16 cellular contexts compared by ENCODE assay signal in the genomic region with DNA sequence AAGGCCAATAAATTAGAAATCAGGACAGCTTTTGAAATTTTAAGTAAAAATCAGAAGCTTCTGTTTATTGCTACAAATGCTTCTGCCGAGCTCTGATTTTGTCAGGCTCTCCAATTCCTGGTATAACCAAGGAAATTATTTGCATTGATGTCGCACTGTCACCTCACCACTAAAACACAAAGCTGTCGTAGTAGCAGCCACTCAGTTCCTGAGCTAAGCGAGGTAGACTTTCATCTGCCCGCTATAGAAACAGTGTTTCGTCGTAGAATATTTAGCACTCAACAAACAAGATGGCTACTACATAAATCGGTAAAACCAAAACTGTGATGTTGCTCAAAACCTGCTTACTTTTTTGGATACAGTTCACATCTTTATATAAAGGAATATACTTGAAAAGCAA.
A peak's percentile ranks its signal among the peaks of the same experiment; 100 is the strongest.
DNase-seq lines count a peak whose midpoint lies in the region; TF ChIP-seq lines count a peak whose summit lies in the region.
"Had no signal": no experiment of that assay in that cellular context is flagged by ENCODE, and none has a peak within 500 bp of the region (broad histone marks: within the 10 kb centered on the region; RNA-seq: fewer than 3 reads in every experiment).

No MANE protein-coding gene starts in this region.

- DNase-seq in stimulated activated naive CD4-positive, alpha-beta T cell treated with Interleukin-2 at 50 U/mL for 16 hours (lab: John Stamatoyannopoulos, UW): peak; percentile 12
- no peak for DNase-seq in stimulated activated naive CD4-positive, alpha-beta T cell (lab: John Stamatoyannopoulos, UW)
- DNase-seq in activated CD4-positive, alpha-beta T cell treated with anti-CD3 and anti-CD28 coated beads, Interleukin-2, amount 50 U/mL, for 4 hours: peak; percentile 7 to 13
- peak in 1 of 3 donors; percentile 8 for DNase-seq in effector memory CD4-positive, alpha-beta T cell
- DNase-seq in SK-N-SH (no peak), NCI-H510A treated with DMSO at 0.1 percent for 48 hours (lab: John Stamatoyannopoulos, UW) (no peak), head of caudate nucleus (no peak)
- DNase-seq: DMS79; GM23248; NCI-H1436; NCI-H524 treated with DMSO at 0.1 percent for 48 hours; stimulated activated CD4-positive, alpha-beta T cell treated with anti-CD3 and anti-CD28 coated beads, Interleukin-2, amount 100 ng/mL, for 24 hours; stomach; SW 1271; transverse colon had no signal

- WGBS in SK-N-SH (ENCODE audit: low lambda C conversion rate): 88% methylated on average over 8 of the region's 8 CpGs

- no peaks in the 10 kb centered on the region for H3K27me3 ChIP-seq in effector memory CD4-positive, alpha-beta T cell (replicated peaks; ENCODE audit: control insufficient read depth, insufficient read depth, low read length, poor library complexity, severe bottlenecking)
- H3K27me3 ChIP-seq in SK-N-SH (ENCODE audit: insufficient read depth): no peaks in the 10 kb centered on the region
- H3K27me3 ChIP-seq: stomach, transverse colon had no signal

- peaks cover 10% of the 10 kb centered on the region for H3K4me1 ChIP-seq in effector memory CD4-positive, alpha-beta T cell (ENCODE audit: control insufficient read depth, insufficient read depth, low read length, poor library complexity, severe bottlenecking)
- H3K4me1 ChIP-seq in SK-N-SH (ENCODE audit: control insufficient read depth in 1 of 2, insufficient read depth in 2 of 2, low read depth in 1 of 2, low read length in 1 of 2): peaks cover 0 to 13% of the 10 kb centered on the region in 2 experiments; a peak in 2 of 4 replicates

- H4K20me1 ChIP-seq in SK-N-SH (ENCODE audit: insufficient read depth): no peaks in the 10 kb centered on the region

- no peaks in the 10 kb centered on the region for H3K9me2 ChIP-seq in SK-N-SH

- no peaks in the 10 kb centered on the region for H3K9me3 ChIP-seq in effector memory CD4-positive, alpha-beta T cell (ENCODE audit: control insufficient read depth, low read length)
- no peaks in the 10 kb centered on the region for H3K9me3 ChIP-seq in SK-N-SH
- H3K9me3 ChIP-seq: stomach, transverse colon had no signal

- no peaks in the 10 kb centered on the region for H3F3A ChIP-seq in SK-N-SH (replicated peaks; ENCODE audit: insufficient read depth)

- POLR2A ChIA-PET in SK-N-SH (lab: Yijun Ruan, JAX): interaction anchor here (0.6 kb wide), 1 partner anchor 490 kb away, joined by 3 read pairs; no protein-coding TSS in a partner anchor

- peak overlapping the region; percentile 35 for H3K27ac ChIP-seq in effector memory CD4-positive, alpha-beta T cell (ENCODE audit: insufficient read depth, low read length, poor library complexity, severe bottlenecking)
- H3K27ac ChIP-seq in SK-N-SH (ENCODE audit: low read depth in 2 of 2, low read length in 1 of 2): no peak overlapping the region
- H3K27ac ChIP-seq: GM23248, HL-60 had no signal

- H2AFZ ChIP-seq in SK-N-SH (ENCODE audit: low read depth): no peak overlapping the region
- H2AFZ ChIP-seq: GM23248 had no signal

- intact Hi-C loops in head of caudate nucleus (cut with DNase I): no loop called here

- no peak overlapping the region for H3K4me3 ChIP-seq in effector memory CD4-positive, alpha-beta T cell (ENCODE audit: insufficient read depth, low read depth, low read length, poor library complexity, severe bottlenecking)
- H3K4me3 ChIP-seq in SK-N-SH (ENCODE audit: low read depth in 2 of 2, low read length in 1 of 2): no peak overlapping the region
- H3K4me3 ChIP-seq: GM23248, stomach, transverse colon had no signal

- no peak for TF ChIP-seq RAD21 in SK-N-SH (IDR thresholded peaks at IDR 0.05; ENCODE audit: low read length)

- no peaks in the 10 kb centered on the region; the same call in 1 of the 2 replicates for H3K79me2 ChIP-seq in SK-N-SH (ENCODE audit: insufficient read depth)

- CTCF ChIA-PET in SK-N-SH (lab: Yijun Ruan, JAX): interaction anchor here (1.3 to 3.2 kb wide), 2 partner anchors 13 to 568 kb away, joined by 6 to 13 read pairs; no protein-coding TSS in a partner anchor

- TF ChIP-seq CTCF in SK-N-SH (IDR thresholded peaks at IDR 0.05): no peak

- H3K36me3 ChIP-seq in effector memory CD4-positive, alpha-beta T cell (ENCODE audit: control insufficient read depth, insufficient read depth, low read length): no peaks in the 10 kb centered on the region
- no peaks in the 10 kb centered on the region for H3K36me3 ChIP-seq in SK-N-SH (replicated peaks in 1 of 2; ENCODE audit: control insufficient read depth in 1 of 2, insufficient read depth in 2 of 2, low read length in 1 of 2)

- no peak for TF ChIP-seq EP300 in SK-N-SH (IDR thresholded peaks at IDR 0.05; ENCODE audit: borderline replicate concordance in 1 of 2, low read depth in 1 of 2, low read length in 1 of 2)

- no peak overlapping the region for H3K9ac ChIP-seq in SK-N-SH
- H3K9ac ChIP-seq: GM23248 had no signal

- H3K4me2 ChIP-seq in SK-N-SH: no peak overlapping the region

TF ChIP-seq in SK-N-SH, 30 proteins besides CTCF, POLR2A, EP300 and RAD21:
- TF ChIP-seq MAX (IDR thresholded peaks at IDR 0.05; ENCODE audit: low read depth) (no peak), GATA2 (CRISPR knock-in tag; IDR thresholded peaks at IDR 0.05) (no peak), YY1 (IDR thresholded peaks at IDR 0.05; ENCODE audit: low read depth) (no peak), RXRA (IDR thresholded peaks at IDR 0.05; ENCODE audit: borderline replicate concordance, low read depth) (no peak), TCF12 (IDR thresholded peaks at IDR 0.05) (no peak), RFX5 (IDR thresholded peaks at IDR 0.05; ENCODE audit: low read length) (no peak), MXI1 (IDR thresholded peaks at IDR 0.05; ENCODE audit: low read depth, low read length) (no peak), ELF1 (IDR thresholded peaks at IDR 0.05) (no peak), TEAD4 (IDR thresholded peaks at IDR 0.05; ENCODE audit: borderline replicate concordance, insufficient read depth) (no peak), SMC3 (IDR thresholded peaks at IDR 0.05; ENCODE audit: low read depth, low read length) (no peak), TAF1 (IDR thresholded peaks at IDR 0.05; ENCODE audit: borderline replicate concordance, low read depth, low read length) (no peak), PBX3 (IDR thresholded peaks at IDR 0.05) (no peak), RCOR1 (IDR thresholded peaks at IDR 0.05; ENCODE audit: low read length) (no peak), USF2 (IDR thresholded peaks at IDR 0.05; ENCODE audit: borderline replicate concordance, low read depth, low read length) (no peak), FOXM1 (IDR thresholded peaks at IDR 0.05; ENCODE audit: low read depth) (no peak)
- TF ChIP-seq, protein P1, sequence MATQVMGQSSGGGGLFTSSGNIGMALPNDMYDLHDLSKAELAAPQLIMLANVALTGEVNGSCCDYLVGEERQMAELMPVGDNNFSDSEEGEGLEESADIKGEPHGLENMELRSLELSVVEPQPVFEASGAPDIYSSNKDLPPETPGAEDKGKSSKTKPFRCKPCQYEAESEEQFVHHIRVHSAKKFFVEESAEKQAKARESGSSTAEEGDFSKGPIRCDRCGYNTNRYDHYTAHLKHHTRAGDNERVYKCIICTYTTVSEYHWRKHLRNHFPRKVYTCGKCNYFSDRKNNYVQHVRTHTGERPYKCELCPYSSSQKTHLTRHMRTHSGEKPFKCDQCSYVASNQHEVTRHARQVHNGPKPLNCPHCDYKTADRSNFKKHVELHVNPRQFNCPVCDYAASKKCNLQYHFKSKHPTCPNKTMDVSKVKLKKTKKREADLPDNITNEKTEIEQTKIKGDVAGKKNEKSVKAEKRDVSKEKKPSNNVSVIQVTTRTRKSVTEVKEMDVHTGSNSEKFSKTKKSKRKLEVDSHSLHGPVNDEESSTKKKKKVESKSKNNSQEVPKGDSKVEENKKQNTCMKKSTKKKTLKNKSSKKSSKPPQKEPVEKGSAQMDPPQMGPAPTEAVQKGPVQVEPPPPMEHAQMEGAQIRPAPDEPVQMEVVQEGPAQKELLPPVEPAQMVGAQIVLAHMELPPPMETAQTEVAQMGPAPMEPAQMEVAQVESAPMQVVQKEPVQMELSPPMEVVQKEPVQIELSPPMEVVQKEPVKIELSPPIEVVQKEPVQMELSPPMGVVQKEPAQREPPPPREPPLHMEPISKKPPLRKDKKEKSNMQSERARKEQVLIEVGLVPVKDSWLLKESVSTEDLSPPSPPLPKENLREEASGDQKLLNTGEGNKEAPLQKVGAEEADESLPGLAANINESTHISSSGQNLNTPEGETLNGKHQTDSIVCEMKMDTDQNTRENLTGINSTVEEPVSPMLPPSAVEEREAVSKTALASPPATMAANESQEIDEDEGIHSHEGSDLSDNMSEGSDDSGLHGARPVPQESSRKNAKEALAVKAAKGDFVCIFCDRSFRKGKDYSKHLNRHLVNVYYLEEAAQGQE (IDR thresholded peaks at IDR 0.05; ENCODE audit: low read depth, low read length): no peak

Comparison
In these comparisons a context has a peak if more than half of its experiments do, and no peak if none do; other contexts are left out.
1. DNase-seq: peak in stimulated activated naive CD4-positive, alpha-beta T cell treated with Interleukin-2 at 50 U/mL for 16 hours (single experiment) and activated CD4-positive, alpha-beta T cell treated with anti-CD3 and anti-CD28 coated beads, Interleukin-2, amount 50 U/mL, for 4 hours (2 of 2); none in stimulated activated naive CD4-positive, alpha-beta T cell (0 of 6), SK-N-SH (single experiment), NCI-H510A treated with DMSO at 0.1 percent for 48 hours (single experiment) and head of caudate nucleus (0 of 42).